19 cellular contexts compared by ENCODE assay signal in the genomic region with DNA sequence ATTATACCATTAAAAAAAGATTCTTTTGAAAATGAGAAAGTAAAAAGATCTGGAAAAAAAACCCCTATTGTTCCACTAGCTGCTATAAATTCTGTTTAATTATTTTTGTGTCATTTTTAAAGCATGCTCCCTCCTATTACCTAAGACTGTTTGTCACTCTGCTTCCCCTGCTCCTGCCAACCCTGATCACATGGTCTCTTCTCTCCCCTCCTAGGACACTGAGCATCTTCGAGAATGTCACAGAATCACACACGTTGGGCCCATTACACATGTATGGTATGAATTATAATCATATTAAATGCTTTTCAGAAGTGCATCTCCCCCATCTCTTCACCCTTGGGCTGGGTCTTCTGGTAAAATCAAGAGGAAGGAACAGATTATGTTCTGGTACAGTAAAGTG. TPM values are rescaled to one million over a fixed set of nuclear protein-coding genes. Genes with fewer than 3 reads are reported as not detected.
"Had no signal": no experiment of that assay in that cellular context is flagged by ENCODE, and none has a peak within 500 bp of the region (broad histone marks: within the 10 kb centered on the region; RNA-seq: fewer than 3 reads in every experiment).

No MANE protein-coding gene starts in this region.

- H3K9me3 ChIP-seq: SJSA1 had no signal

- H3K4me3 ChIP-seq: SJSA1 had no signal

- H3K36me3 ChIP-seq: SJSA1 had no signal

- H3K27ac ChIP-seq: SJSA1 had no signal

- DNase-seq: KBM-7, MV-4-11, NCI-H1048, NCI-H1105, NCI-H1436 treated with DMSO at 0.1 percent for 48 hours, NCI-H1694, NCI-H187 treated with DMSO at 0.1 percent for 48 hours, NCI-H2029 treated with DMSO at 0.1 percent for 48 hours, NCI-H2171 treated with DMSO at 0.1 percent for 48 hours, NCI-H345, NCI-H446 treated with DMSO at 0.1 percent for 48 hours, NCI-H510A treated with DMSO at 0.1 percent for 48 hours, Right ventricle myocardium superior, RPMI8226, SIG-M5 had no signal

- H3K4me1 ChIP-seq: SJSA1 had no signal

RNA-seq across cellular contexts. Expression of a gene that starts 6.2 kb away (rescaled TPM):
- total RNA-seq: HT-29, LHCN-M2, MCF 10A, SJSA1 had no signal
